Comparison of ENCODE assay signal across 21 cellular contexts in the genomic region with DNA sequence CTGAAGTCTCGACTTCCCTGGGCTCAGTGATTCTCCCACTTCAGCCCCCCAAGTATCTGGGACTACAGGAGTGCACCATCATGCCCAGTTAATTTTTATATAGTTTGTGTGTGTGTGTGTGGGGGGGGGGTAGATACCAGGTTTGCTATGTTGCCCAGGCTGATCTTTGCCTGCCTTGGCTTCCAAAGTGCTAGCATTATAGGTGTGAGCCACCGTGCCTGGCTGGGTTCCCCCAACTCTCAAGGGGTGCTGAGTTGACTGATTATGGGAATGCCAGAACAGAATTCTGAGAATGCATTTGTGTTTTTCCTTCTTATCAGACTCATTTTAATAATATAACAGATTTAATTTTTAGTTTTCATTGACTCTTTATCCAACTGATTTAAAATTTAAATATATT. TPM values are rescaled to one million over a fixed set of nuclear protein-coding genes. Genes with fewer than 3 reads are reported as not detected.
A peak's percentile ranks its signal among the peaks of the same experiment; 100 is the strongest.
DNase-seq lines count a peak whose midpoint lies in the region; ATAC-seq, FAIRE-seq and TF ChIP-seq lines count a peak whose summit lies in the region.
"Had no signal": no experiment of that assay in that cellular context is flagged by ENCODE, and none has a peak within 500 bp of the region (broad histone marks: within the 10 kb centered on the region; RNA-seq: fewer than 3 reads in every experiment).

No MANE protein-coding gene starts in this region.

- H3K27ac ChIP-seq in BLaER1 (peak overlapping the region; percentile 51; the same call in 1 of the 2 replicates), astrocyte (ENCODE audit: low read depth, low read length) (no peak overlapping the region), adrenal gland (no peak overlapping the region)
- H3K27ac ChIP-seq: SK-N-MC had no signal

- no peak for FAIRE-seq in astrocyte (lab: Jason Lieb, UNC)
- FAIRE-seq: GM12891, H1 had no signal

- WGBS in adrenal gland, 4 donors, result 67 to 92% (median 88%) methylated on average over 2 of the region's 2 CpGs

- DNase-seq in astrocyte (ENCODE audit: low read depth) (no peak), left ventricle myocardium superior (peak; percentile 53), progenitor cell of endocrine pancreas (ENCODE audit: low spot score, unreplicated experiment) (no peak), MG63 (no peak), adrenal gland (no peak)
- DNase-seq in central memory CD4-positive, alpha-beta T cell, result no peak
- DNase-seq: AML-193, NCI-H1417 treated with DMSO at 0.1 percent for 48 hours, NCI-H187 treated with DMSO at 0.1 percent for 48 hours, NCI-H2107, NCI-H446 treated with DMSO at 0.1 percent for 48 hours, NCI-H526 treated with DMSO at 0.1 percent for 48 hours, PC-3, SHP77 treated with DMSO at 0.1 percent for 48 hours had no signal

- H3K9me3 ChIP-seq in BLaER1, result no peaks in the 10 kb centered on the region
- no peaks in the 10 kb centered on the region for H3K9me3 ChIP-seq in astrocyte (ENCODE audit: insufficient read depth, low read depth, low read length)
- H3K9me3 ChIP-seq in MG63, result 0 out of 2 replicates have a peak, but pooled peaks cover 3% of the 10 kb centered on the region
- H3K9me3 ChIP-seq in adrenal gland (replicated peaks in 1 of 3), result no peaks in the 10 kb centered on the region

- H4K20me1 ChIP-seq in BLaER1, result no peaks in the 10 kb centered on the region
- H4K20me1 ChIP-seq in astrocyte (ENCODE audit: insufficient read depth, low read length), result no peaks in the 10 kb centered on the region

- H3K4me1 Mint-ChIP-seq in astrocyte (ENCODE audit: low read depth, unreplicated experiment) (peaks cover 34% of the 10 kb centered on the region), progenitor cell of endocrine pancreas (ENCODE audit: low read depth) (peaks cover 31% of the 10 kb centered on the region)

- H3K27me3 ChIP-seq in BLaER1, result no peaks in the 10 kb centered on the region
- H3K27me3 ChIP-seq in astrocyte (ENCODE audit: insufficient read depth, low read length), result no peaks in the 10 kb centered on the region
- H3K27me3 ChIP-seq in MG63, result no peaks in the 10 kb centered on the region
- no peaks in the 10 kb centered on the region for H3K27me3 ChIP-seq in adrenal gland

- no peaks in the 10 kb centered on the region for H3K9me3 Mint-ChIP-seq in astrocyte (ENCODE audit: unreplicated experiment)
- peaks cover 9% of the 10 kb centered on the region for H3K9me3 Mint-ChIP-seq in progenitor cell of endocrine pancreas (ENCODE audit: low read depth)

- H3K4me1 ChIP-seq in BLaER1 (peaks cover 22% of the 10 kb centered on the region), astrocyte (ENCODE audit: insufficient read depth, low read length) (peaks cover 14% of the 10 kb centered on the region), adrenal gland (replicated peaks in 1 of 2) (peaks cover 21 to 53% of the 10 kb centered on the region in 2 donors)

- H3K4me2 ChIP-seq in BLaER1, result peak overlapping the region; percentile 73
- H3K4me2 ChIP-seq in astrocyte (ENCODE audit: low read length), result no peak overlapping the region

- H3K4me3 ChIP-seq in BLaER1 (no peak overlapping the region), astrocyte (ENCODE audit: insufficient read depth, low read depth, low read length) (no peak overlapping the region), MG63 (no peak overlapping the region), adrenal gland (no peak overlapping the region)
- H3K4me3 ChIP-seq: SK-N-MC had no signal

- H3K27ac Mint-ChIP-seq in astrocyte (ENCODE audit: unreplicated experiment) (peak overlapping the region; percentile 60), progenitor cell of endocrine pancreas (peak overlapping the region; percentile 44)

- H3K27me3 Mint-ChIP-seq in astrocyte (ENCODE audit: low read depth, unreplicated experiment) (no peaks in the 10 kb centered on the region), progenitor cell of endocrine pancreas (no peaks in the 10 kb centered on the region)
- H3K27me3 Mint-ChIP-seq: IgD-negative memory B cell had no signal

- intact Hi-C loops in left ventricle myocardium superior (cut with micrococcal nuclease) (no loop called here), adrenal gland (cut with DNase I) (no loop called here)

- no peak overlapping the region for H2AFZ ChIP-seq in astrocyte (ENCODE audit: low read depth, low read length)

- ATAC-seq in left ventricle myocardium superior, result peak; percentile 53
- no peak for ATAC-seq in GM18519 (IDR thresholded peaks at IDR 0.05; ENCODE audit: low FRiP score, unreplicated experiment)

- TF ChIP-seq CTCF in astrocyte (IDR thresholded peaks at IDR 0.05; ENCODE audit: insufficient read depth, low read depth, low read length), result no peak
- TF ChIP-seq CTCF in progenitor cell of endocrine pancreas (IDR thresholded peaks at IDR 0.05; ENCODE audit: unreplicated experiment), result no peak
- TF ChIP-seq CTCF in adrenal gland (IDR thresholded peaks at IDR 0.05), result no peak

- H3K4me3 Mint-ChIP-seq in astrocyte (ENCODE audit: unreplicated experiment) (no peak overlapping the region), progenitor cell of endocrine pancreas (ENCODE audit: low read depth) (no peak overlapping the region)
- H3K4me3 Mint-ChIP-seq: CD14-positive monocyte had no signal

- TF ChIP-seq POLR2A in adrenal gland (IDR thresholded peaks at IDR 0.05), result no peak

- H3K9ac ChIP-seq in BLaER1 (no peak overlapping the region), astrocyte (ENCODE audit: low read length) (no peak overlapping the region)

- H3K36me3 ChIP-seq in BLaER1 (no peaks in the 10 kb centered on the region), astrocyte (ENCODE audit: insufficient read depth, low read length) (no peaks in the 10 kb centered on the region), MG63 (no peaks in the 10 kb centered on the region), adrenal gland (replicated peaks in 1 of 2) (no peaks in the 10 kb centered on the region)

- no peaks in the 10 kb centered on the region for H3K36me3 Mint-ChIP-seq in astrocyte (ENCODE audit: low read depth, unreplicated experiment)
- H3K36me3 Mint-ChIP-seq in progenitor cell of endocrine pancreas (ENCODE audit: insufficient read depth), result peaks cover 3% of the 10 kb centered on the region

- H3K79me2 ChIP-seq in astrocyte (ENCODE audit: insufficient read depth, low read length), result no peaks in the 10 kb centered on the region

RNA-seq across cellular contexts. Expression of a gene that starts 19.5 kb away (rescaled TPM):
- 14.6 and 17.7 TPM in 2 replicates for total RNA-seq in astrocyte
- 25.2 TPM for total RNA-seq in left ventricle myocardium superior
- 39.5 and 39.6 TPM in 2 replicates for total RNA-seq in progenitor cell of endocrine pancreas
- 55.7 and 81.5 TPM in 2 replicates for total RNA-seq in MG63 (2014; rRNA removed; shearing (Covaris generic); ENCODE audit: low replicate concordance)
- 10 to 100 TPM; 15.3 to 49.4 (median 32.7) TPM for total RNA-seq in adrenal gland
- 10 to 100 TPM; 19.6 to 31.4 (median 27.6) TPM for polyA plus RNA-seq in adrenal gland

RNA-seq across cellular contexts. Expression of a gene that starts 58.4 kb away (rescaled TPM):
- total RNA-seq in astrocyte (9.3 TPM in 2 replicates), left ventricle myocardium superior (14.4 TPM), progenitor cell of endocrine pancreas (12.1 and 12.8 TPM in 2 replicates), adrenal gland (10 to 100 TPM; 16.7 to 77.4 (median 24.4) TPM)
- 9.3 and 15.9 TPM in 2 replicates for total RNA-seq in MG63 (2014; rRNA removed; shearing (Covaris generic); ENCODE audit: low replicate concordance)
- polyA plus RNA-seq in adrenal gland, result 10 to 100 TPM in 1 of 3 donors, 1 to 10 TPM in 2; 7.4 to 33.3 (median 9.0) TPM
